Comparison of ENCODE assay signal across 24 cellular contexts in the genomic region with DNA sequence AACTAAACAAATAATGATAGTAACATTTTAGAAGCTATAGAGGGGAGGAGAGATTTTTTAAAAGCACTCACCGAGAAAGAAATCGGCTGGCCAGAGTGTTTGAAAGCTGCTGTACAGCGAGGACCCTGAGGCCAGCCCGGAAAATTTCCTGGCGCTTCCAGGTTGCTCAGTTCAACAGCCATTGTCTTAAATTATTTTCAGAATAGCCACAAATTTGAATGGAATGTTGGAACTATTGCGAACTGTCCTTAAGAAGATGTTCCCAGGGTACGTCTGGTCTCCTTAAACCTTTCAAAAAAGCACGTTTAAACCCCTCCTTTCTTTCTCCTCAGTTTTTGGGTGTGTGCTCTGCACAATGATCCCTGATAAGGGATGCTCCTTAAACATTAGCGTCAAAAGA. TPM values are rescaled to one million over a fixed set of nuclear protein-coding genes. Genes with fewer than 3 reads are reported as not detected.
A peak's percentile ranks its signal among the peaks of the same experiment; 100 is the strongest.
DNase-seq lines count a peak whose midpoint lies in the region; ATAC-seq and TF ChIP-seq lines count a peak whose summit lies in the region.
"Had no signal": no experiment of that assay in that cellular context is flagged by ENCODE, and none has a peak within 500 bp of the region (broad histone marks: within the 10 kb centered on the region; RNA-seq: fewer than 3 reads in every experiment).

No MANE protein-coding gene starts in this region.

- TF ChIP-seq CTCF in hepatocyte (IDR thresholded peaks at IDR 0.05; ENCODE audit: poor library complexity) (no peak), osteocyte (IDR thresholded peaks at IDR 0.05) (no peak)

- no peak overlapping the region for H3K4me3 ChIP-seq in hepatocyte
- H3K4me3 ChIP-seq: A549; BLaER1 treated with 17β-estradiol and CSF1 and Interleukin-3, amounts not matched to agents 10 nM and 100 nM; prostate gland; SK-N-MC had no signal

- peak overlapping the region; percentile 94 for H3K27ac ChIP-seq in hepatocyte
- H3K27ac ChIP-seq: BLaER1 treated with 17β-estradiol and CSF1 and Interleukin-3, amounts not matched to agents 10 nM and 100 nM; SK-N-MC; VCaP had no signal

- H3K79me2 ChIP-seq in hepatocyte, result no peaks in the 10 kb centered on the region

- H3K36me3 ChIP-seq in hepatocyte (replicated peaks; ENCODE audit: insufficient read depth, low read depth), result no peaks in the 10 kb centered on the region
- H3K36me3 ChIP-seq: BLaER1 treated with 17β-estradiol and CSF1 and Interleukin-3, amounts not matched to agents 10 nM and 100 nM; prostate gland had no signal

- H3K27ac Mint-ChIP-seq in osteocyte (ENCODE audit: unreplicated experiment), result no peak overlapping the region
- no peak overlapping the region for H3K27ac Mint-ChIP-seq in activated T-helper 17 cell treated with anti-CD3 and anti-CD28 coated beads, Interleukin-2, amount 50 U/mL, for 72 hours
- H3K27ac Mint-ChIP-seq: dendritic cell treated with granulocyte-macrophage colony-stimulating factor and Interleukin-4, amounts not matched to agents 40 ng/mL and 50 ng/mL, for 4 days; natural killer cell had no signal

- H3K4me2 ChIP-seq in hepatocyte, result peak overlapping the region; percentile 6
- H3K4me2 ChIP-seq: A549; BLaER1 treated with 17β-estradiol and CSF1 and Interleukin-3, amounts not matched to agents 10 nM and 100 nM had no signal

- H3K9me2 ChIP-seq in hepatocyte (replicated peaks; ENCODE audit: insufficient read depth), result no peaks in the 10 kb centered on the region

- peaks cover 28% of the 10 kb centered on the region for H3K4me1 ChIP-seq in hepatocyte (ENCODE audit: insufficient read depth)
- H3K4me1 ChIP-seq: prostate gland had no signal

- no peaks in the 10 kb centered on the region for H3K27me3 ChIP-seq in hepatocyte
- H3K27me3 ChIP-seq: BLaER1 treated with 17β-estradiol and CSF1 and Interleukin-3, amounts not matched to agents 10 nM and 100 nM had no signal

- H3K27me3 Mint-ChIP-seq in osteocyte (ENCODE audit: unreplicated experiment), result no peaks in the 10 kb centered on the region
- no peaks in the 10 kb centered on the region for H3K27me3 Mint-ChIP-seq in activated T-helper 17 cell treated with anti-CD3 and anti-CD28 coated beads, Interleukin-2, amount 50 U/mL, for 72 hours
- H3K27me3 Mint-ChIP-seq: dendritic cell treated with granulocyte-macrophage colony-stimulating factor and Interleukin-4, amounts not matched to agents 40 ng/mL and 50 ng/mL, for 4 days had no signal

- H3K4me3 Mint-ChIP-seq in osteocyte (ENCODE audit: unreplicated experiment), result no peak overlapping the region
- H3K4me3 Mint-ChIP-seq in activated T-helper 17 cell treated with anti-CD3 and anti-CD28 coated beads, Interleukin-2, amount 50 U/mL, for 72 hours, result no peak overlapping the region
- H3K4me3 Mint-ChIP-seq: dendritic cell treated with granulocyte-macrophage colony-stimulating factor and Interleukin-4, amounts not matched to agents 40 ng/mL and 50 ng/mL, for 4 days; natural killer cell had no signal

- DNase-seq in AG08395 (ENCODE audit: low spot score), result peak; percentile 10
- peak; percentile 51 for DNase-seq in NCI-H2227 treated with DMSO at 0.1 percent for 48 hours (lab: John Stamatoyannopoulos, UW)
- no peak for DNase-seq in hepatocyte (ENCODE audit: low spot score)
- peak; percentile 21 for DNase-seq in osteocyte (ENCODE audit: extremely low spot score, unreplicated experiment)
- no peak for DNase-seq in glomerular visceral epithelial cell (ENCODE audit: extremely low spot score)
- no peak for DNase-seq in stimulated activated CD8-positive, alpha-beta memory T cell treated with anti-CD3 and anti-CD28 coated beads, Interleukin-4, amount 100 ng/mL, for 48 hours
- no peak for DNase-seq in iPS-NIHi11 (ENCODE audit: low spot score)
- DNase-seq: activated CD8-positive, alpha-beta memory T cell treated with anti-CD3 and anti-CD28 coated beads, Interleukin-2, amount 50 U/mL, for 48 hours; activated effector memory CD4-positive, alpha-beta T cell treated with anti-CD3 and anti-CD28 coated beads, Interleukin-2, amount 50 U/mL, for 16 hours; hypothalamus; Karpas-422; natural killer cell; NCI-H1048; NCI-H2029 treated with DMSO at 0.1 percent for 48 hours; NCI-H510A treated with DMSO at 0.1 percent for 48 hours; NK-92 treated with Interleukin-12 subunit alpha and Interleukin-12 subunit beta, amount 100 ng/mL, for 24 hours; T-helper 2 cell had no signal

- H3K9me3 ChIP-seq in hepatocyte (ENCODE audit: low read depth), result no peaks in the 10 kb centered on the region
- H3K9me3 ChIP-seq: A549, prostate gland had no signal

- no peaks in the 10 kb centered on the region for H3K9me3 Mint-ChIP-seq in osteocyte (ENCODE audit: unreplicated experiment)
- H3K9me3 Mint-ChIP-seq in activated T-helper 17 cell treated with anti-CD3 and anti-CD28 coated beads, Interleukin-2, amount 50 U/mL, for 72 hours, result no peaks in the 10 kb centered on the region
- H3K9me3 Mint-ChIP-seq: dendritic cell treated with granulocyte-macrophage colony-stimulating factor and Interleukin-4, amounts not matched to agents 40 ng/mL and 50 ng/mL, for 4 days; natural killer cell had no signal

- H2AFZ ChIP-seq in hepatocyte, result peak overlapping the region; percentile 44

- H3K36me3 Mint-ChIP-seq in osteocyte (ENCODE audit: unreplicated experiment), result no peaks in the 10 kb centered on the region
- no peaks in the 10 kb centered on the region for H3K36me3 Mint-ChIP-seq in activated T-helper 17 cell treated with anti-CD3 and anti-CD28 coated beads, Interleukin-2, amount 50 U/mL, for 72 hours (ENCODE audit: low read depth)
- H3K36me3 Mint-ChIP-seq: natural killer cell had no signal

- 52% methylated on average over 9 of the region's 9 CpGs for WGBS in hepatocyte (ENCODE audit: low lambda C conversion rate, missing lambda C conversion rate)

- H4K20me1 ChIP-seq in hepatocyte (ENCODE audit: insufficient read depth, poor library complexity, severe bottlenecking), result no peaks in the 10 kb centered on the region
- H4K20me1 ChIP-seq: BLaER1 treated with 17β-estradiol and CSF1 and Interleukin-3, amounts not matched to agents 10 nM and 100 nM had no signal

- ATAC-seq in activated T-helper 17 cell treated with anti-CD3 and anti-CD28 coated beads, Interleukin-2, amount 50 U/mL, for 72 hours (replicated peaks), result no peak
- ATAC-seq: A549, natural killer cell had no signal

- peaks cover 16% of the 10 kb centered on the region for H3K4me1 Mint-ChIP-seq in osteocyte (ENCODE audit: unreplicated experiment)
- H3K4me1 Mint-ChIP-seq in activated T-helper 17 cell treated with anti-CD3 and anti-CD28 coated beads, Interleukin-2, amount 50 U/mL, for 72 hours, result peaks cover 3% of the 10 kb centered on the region
- H3K4me1 Mint-ChIP-seq: natural killer cell had no signal

RNA-seq across cellular contexts. Expression of gene LPIN2, which starts 14.4 kb away (rescaled TPM):
- total RNA-seq in hepatocyte (62.1 and 71.2 TPM in 2 replicates), osteocyte (34.8 and 36.9 TPM in 2 replicates)
- polyA plus RNA-seq in hepatocyte, result 28.2 and 29.1 TPM in 2 replicates
- 10 to 100 TPM; 45.8 to 78.1 TPM for total RNA-seq in activated T-helper 17 cell treated with anti-CD3 and anti-CD28 coated beads, Interleukin-2, amount 50 U/mL, for 72 hours

Comparison
In these comparisons a context has a peak if more than half of its experiments do, and no peak if none do; other contexts are left out.
1. DNase-seq: peak in AG08395 (single experiment), NCI-H2227 treated with DMSO at 0.1 percent for 48 hours (single experiment) and osteocyte (single experiment); none in hepatocyte (single experiment), glomerular visceral epithelial cell (single experiment), stimulated activated CD8-positive, alpha-beta memory T cell treated with anti-CD3 and anti-CD28 coated beads, Interleukin-4, amount 100 ng/mL, for 48 hours (single experiment) and iPS-NIHi11 (single experiment).